Comparison of ENCODE assay signal across 16 cellular contexts in genomic region chr2:31383471-31384153, GRCh38. TPM values are rescaled to one million over a fixed set of nuclear protein-coding genes. Genes with fewer than 3 reads are reported as not detected.
A peak's percentile ranks its signal among the peaks of the same experiment; 100 is the strongest.
DNase-seq lines count a peak whose midpoint lies in the region; ATAC-seq and TF ChIP-seq lines count a peak whose summit lies in the region.
"Had no signal": no experiment of that assay in that cellular context is flagged by ENCODE, and none has a peak within 500 bp of the region (broad histone marks: within the 10 kb centered on the region; RNA-seq: fewer than 3 reads in every experiment).

No MANE protein-coding gene starts in this region.

- no peaks in the 10 kb centered on the region for H3K79me2 ChIP-seq in smooth muscle cell (ENCODE audit: low read depth)

- H3K36me3 Mint-ChIP-seq in activated CD4-positive, alpha-beta T cell treated with anti-CD3 and anti-CD28 coated beads, Interleukin-2, amount 10 ng/mL, durations not matched to agents 7 days and 5 days (ENCODE audit: low read depth): no peaks in the 10 kb centered on the region
- H3K36me3 Mint-ChIP-seq in activated T-helper 17 cell treated with anti-CD3 and anti-CD28 coated beads, Interleukin-2, amount 50 U/mL, for 72 hours (ENCODE audit: low read depth): no peaks in the 10 kb centered on the region
- H3K36me3 Mint-ChIP-seq: IgD-negative memory B cell, memory B cell had no signal

- H3K4me3 ChIP-seq in smooth muscle cell: no peak overlapping the region
- H3K4me3 ChIP-seq: Peyer's patch, skin epidermis had no signal

- ATAC-seq in activated T-helper 17 cell treated with anti-CD3 and anti-CD28 coated beads, Interleukin-2, amount 50 U/mL, for 72 hours (replicated peaks): peak; percentile 40
- no peak for ATAC-seq in HG03097 (IDR thresholded peaks at IDR 0.05; ENCODE audit: low FRiP score, unreplicated experiment)

- H3K4me1 Mint-ChIP-seq in activated CD4-positive, alpha-beta T cell treated with anti-CD3 and anti-CD28 coated beads, Interleukin-2, amount 10 ng/mL, durations not matched to agents 7 days and 5 days: peaks cover 37% of the 10 kb centered on the region
- no peaks in the 10 kb centered on the region for H3K4me1 Mint-ChIP-seq in activated T-helper 17 cell treated with anti-CD3 and anti-CD28 coated beads, Interleukin-2, amount 50 U/mL, for 72 hours
- H3K4me1 Mint-ChIP-seq: IgD-negative memory B cell had no signal

- POLR2A ChIA-PET in activated CD4-positive, alpha-beta T cell treated with anti-CD3 and anti-CD28 coated beads, Interleukin-2, amount 10 ng/mL, durations not matched to agents 7 days and 5 days (lab: Charles Lee): no interaction called here

- no peaks in the 10 kb centered on the region for H3K9me3 ChIP-seq in smooth muscle cell (replicated peaks; ENCODE audit: low read depth)
- H3K9me3 ChIP-seq: neutrophil, Peyer's patch had no signal

- no peak for DNase-seq in activated CD4-positive, alpha-beta T cell treated with anti-CD3 and anti-CD28 coated beads, Interleukin-2, amount 10 ng/mL, durations not matched to agents 7 days and 5 days
- no peak for DNase-seq in activated CD4-positive, alpha-beta T cell treated with anti-CD3 and anti-CD28 coated beads, Interleukin-2, amount 50 U/mL, for 1 hour
- peak; percentile 17 for DNase-seq in fibroblast of peridontal ligament (ENCODE audit: extremely low read depth)
- DNase-seq in smooth muscle cell (lab: John Stamatoyannopoulos, UW; ENCODE audit: unreplicated experiment): no peak
- no peak for DNase-seq in DMS79 treated with DMSO at 0.1 percent for 48 hours (lab: John Stamatoyannopoulos, UW)
- DNase-seq in stimulated activated CD4-positive, alpha-beta T cell treated with anti-CD3 and anti-CD28 coated beads, Interleukin-15, amount 100 ng/mL, for 24 hours: no peak
- DNase-seq: activated effector memory CD4-positive, alpha-beta T cell treated with Interleukin-2 at 50 U/mL for 16 hours; Peyer's patch; stimulated activated naive CD8-positive, alpha-beta T cell treated with anti-CD3 and anti-CD28 coated beads, Interleukin-15, amount 100 ng/mL, for 72 hours had no signal

- H2AFZ ChIP-seq in smooth muscle cell (ENCODE audit: low read depth): no peak overlapping the region

- H3K27me3 Mint-ChIP-seq in activated CD4-positive, alpha-beta T cell treated with anti-CD3 and anti-CD28 coated beads, Interleukin-2, amount 10 ng/mL, durations not matched to agents 7 days and 5 days: no peaks in the 10 kb centered on the region
- H3K27me3 Mint-ChIP-seq in activated T-helper 17 cell treated with anti-CD3 and anti-CD28 coated beads, Interleukin-2, amount 50 U/mL, for 72 hours: no peaks in the 10 kb centered on the region
- H3K27me3 Mint-ChIP-seq: stimulated activated naive CD8-positive, alpha-beta T cell treated with anti-CD3 and anti-CD28 coated beads, Interleukin-15, amount 100 ng/mL, for 72 hours had no signal

- peak overlapping the region; percentile 96 for H3K27ac ChIP-seq in smooth muscle cell (ENCODE audit: low read depth)
- H3K27ac ChIP-seq: neutrophil, Peyer's patch had no signal

- over 99% methylated on average over 6 of the region's 6 CpGs for WGBS in smooth muscle cell (ENCODE audit: low lambda C conversion rate)

- H4K20me1 ChIP-seq in smooth muscle cell (ENCODE audit: low read depth): no peaks in the 10 kb centered on the region

- H3K4me2 ChIP-seq in smooth muscle cell: peak overlapping the region; percentile 51

- CTCF ChIA-PET in activated CD4-positive, alpha-beta T cell treated with anti-CD3 and anti-CD28 coated beads, Interleukin-2, amount 10 ng/mL, durations not matched to agents 7 days and 5 days (lab: Charles Lee): interaction anchor here (0.6 kb wide), 2 partner anchors 43 to 954 kb away, joined by 3 read pairs; no protein-coding TSS in a partner anchor

- H3K27me3 ChIP-seq in smooth muscle cell (ENCODE audit: low read depth): no peaks in the 10 kb centered on the region
- H3K27me3 ChIP-seq: neutrophil, Peyer's patch had no signal

- H3K4me1 ChIP-seq in smooth muscle cell (ENCODE audit: low read depth): no peaks in the 10 kb centered on the region
- H3K4me1 ChIP-seq: Peyer's patch had no signal

- no peak for TF ChIP-seq CTCF in smooth muscle cell (IDR thresholded peaks at IDR 0.05; ENCODE audit: borderline replicate concordance, insufficient read depth, poor library complexity, severe bottlenecking)

- H3K36me3 ChIP-seq in smooth muscle cell (ENCODE audit: low read depth): no peaks in the 10 kb centered on the region
- H3K36me3 ChIP-seq: neutrophil, Peyer's patch had no signal

- H3K27ac Mint-ChIP-seq in activated CD4-positive, alpha-beta T cell treated with anti-CD3 and anti-CD28 coated beads, Interleukin-2, amount 10 ng/mL, durations not matched to agents 7 days and 5 days: peak overlapping the region; percentile 41
- H3K27ac Mint-ChIP-seq in activated T-helper 17 cell treated with anti-CD3 and anti-CD28 coated beads, Interleukin-2, amount 50 U/mL, for 72 hours: no peak overlapping the region
- H3K27ac Mint-ChIP-seq: IgD-negative memory B cell; memory B cell; stimulated activated naive CD8-positive, alpha-beta T cell treated with anti-CD3 and anti-CD28 coated beads, Interleukin-15, amount 100 ng/mL, for 72 hours had no signal

- H3K9me3 Mint-ChIP-seq in activated CD4-positive, alpha-beta T cell treated with anti-CD3 and anti-CD28 coated beads, Interleukin-2, amount 10 ng/mL, durations not matched to agents 7 days and 5 days: no peaks in the 10 kb centered on the region
- no peaks in the 10 kb centered on the region for H3K9me3 Mint-ChIP-seq in activated T-helper 17 cell treated with anti-CD3 and anti-CD28 coated beads, Interleukin-2, amount 50 U/mL, for 72 hours
- H3K9me3 Mint-ChIP-seq: IgD-negative memory B cell; memory B cell; stimulated activated naive CD8-positive, alpha-beta T cell treated with anti-CD3 and anti-CD28 coated beads, Interleukin-15, amount 100 ng/mL, for 72 hours had no signal

- peaks cover 7% of the 10 kb centered on the region for H3F3A ChIP-seq in smooth muscle cell (ENCODE audit: low read depth)

- no peak overlapping the region for H3K4me3 Mint-ChIP-seq in activated CD4-positive, alpha-beta T cell treated with anti-CD3 and anti-CD28 coated beads, Interleukin-2, amount 10 ng/mL, durations not matched to agents 7 days and 5 days
- no peak overlapping the region for H3K4me3 Mint-ChIP-seq in activated T-helper 17 cell treated with anti-CD3 and anti-CD28 coated beads, Interleukin-2, amount 50 U/mL, for 72 hours
- H3K4me3 Mint-ChIP-seq: memory B cell; stimulated activated naive CD8-positive, alpha-beta T cell treated with anti-CD3 and anti-CD28 coated beads, Interleukin-15, amount 100 ng/mL, for 72 hours had no signal

- H3K9ac ChIP-seq in smooth muscle cell (ENCODE audit: low read depth): peak overlapping the region; percentile 82

RNA-seq across cellular contexts. Expression of gene XDH, which starts 30.9 kb away (rescaled TPM):
- total RNA-seq in activated CD4-positive, alpha-beta T cell treated with anti-CD3 and anti-CD28 coated beads, Interleukin-2, amount 10 ng/mL, durations not matched to agents 7 days and 5 days: under 1 TPM; 0.15 to 0.17 TPM
- 1 to 10 TPM in 1 of 2 donors, not detected in 1; 1.4 TPM for total RNA-seq in activated T-helper 17 cell treated with anti-CD3 and anti-CD28 coated beads, Interleukin-2, amount 50 U/mL, for 72 hours
- total RNA-seq in smooth muscle cell: 4.0 and 6.1 TPM in 2 replicates
- 0.37 and 2.0 TPM in 2 replicates for polyA plus RNA-seq in smooth muscle cell
- total RNA-seq: endothelial cell of umbilical vein had no signal
- polyA plus RNA-seq: endothelial cell of umbilical vein, IgD-negative memory B cell had no signal
